8 cellular contexts compared by ENCODE assay signal in the genomic region with DNA sequence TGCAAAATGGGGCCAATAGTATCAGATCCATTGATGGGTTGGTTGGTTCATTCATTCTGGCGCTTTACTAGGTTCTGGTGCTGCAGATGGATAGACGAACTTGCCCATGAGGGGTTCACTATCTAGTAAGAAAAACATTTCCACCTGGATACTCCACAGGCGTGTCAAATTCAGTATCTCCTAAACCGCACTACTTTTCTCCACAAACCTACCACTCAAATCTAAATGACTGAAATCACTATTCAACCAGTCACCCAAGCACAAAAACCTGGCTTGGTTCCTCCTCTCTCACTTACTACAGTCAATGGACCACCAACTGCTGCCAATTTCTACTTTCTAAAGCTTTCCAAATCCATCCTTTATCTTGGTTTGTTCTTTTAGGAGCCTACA. TPM values are rescaled to one million over a fixed set of nuclear protein-coding genes. Genes with fewer than 3 reads are reported as not detected.
DNase-seq lines count a peak whose midpoint lies in the region; ATAC-seq, FAIRE-seq and TF ChIP-seq lines count a peak whose summit lies in the region.

No MANE protein-coding gene starts in this region.

- TF ChIP-seq CTCF in HL-60 (IDR thresholded peaks at IDR 0.05; ENCODE audit: insufficient read depth, low read length), result no peak
- TF ChIP-seq CTCF in breast epithelium (IDR thresholded peaks at IDR 0.05), result no peak
- TF ChIP-seq CTCF in D721Med (IDR thresholded peaks at IDR 0.05; ENCODE audit: insufficient read depth, missing control alignments), result no peak

- DNase-seq in HL-60 (ENCODE audit: low read depth in 1 of 2, low spot score in 1 of 2) (no peak), breast epithelium (ENCODE audit: low spot score in 2 of 2) (no peak), NCI-H2196 (lab: John Stamatoyannopoulos, UW; ENCODE audit: unreplicated experiment) (no peak), D721Med (ENCODE audit: insufficient read length, low spot score) (no peak)
- DNase-seq in stimulated activated CD4-positive, alpha-beta T cell treated with anti-CD3 and anti-CD28 coated beads, Interleukin-4, amount 100 ng/mL, for 1 hour, result no peak
- no peak for DNase-seq in stimulated activated CD4-positive, alpha-beta T cell treated with anti-CD3 and anti-CD28 coated beads, Interleukin-1b, Interleukin-23, amount 100 ng/mL, for 48 hours

- no peak for TF ChIP-seq POLR2A in breast epithelium (IDR thresholded peaks at IDR 0.05)

- H3K36me3 ChIP-seq in breast epithelium (no peaks in the 10 kb centered on the region), muscle layer of duodenum (ENCODE audit: control insufficient read depth in 1 of 2, insufficient read depth in 2 of 2, low read length in 2 of 2) (peaks cover 0 to 11% of the 10 kb centered on the region in 2 donors)

- FAIRE-seq in D721Med (lab: Jason Lieb, UNC), result no peak

- peaks cover 0 to 4% of the 10 kb centered on the region in 2 donors for H3K4me1 ChIP-seq in breast epithelium
- H3K4me1 ChIP-seq in muscle layer of duodenum (ENCODE audit: control insufficient read depth in 1 of 2, insufficient read depth in 2 of 2, low read length in 2 of 2), result peaks cover 6 to 18% of the 10 kb centered on the region in 2 donors

- peak; percentile 3 for ATAC-seq in GM19043 (IDR thresholded peaks at IDR 0.05; ENCODE audit: low read depth, unreplicated experiment)

- H3K27ac ChIP-seq in HL-60 (replicated peaks), result peak overlapping the region; percentile 51
- H3K27ac ChIP-seq in breast epithelium, result peak overlapping the region; percentile 70 to 83
- peak overlapping the region; percentile 27 for H3K27ac ChIP-seq in muscle layer of duodenum (ENCODE audit: low read length)

- H3K4me3 ChIP-seq in HL-60 (replicated peaks; ENCODE audit: insufficient read depth, low read length), result peak overlapping the region; percentile 90
- H3K4me3 ChIP-seq in breast epithelium, result peak overlapping the region; percentile 74 to 99 (median 90)
- H3K4me3 ChIP-seq in muscle layer of duodenum (ENCODE audit: low read depth in 1 of 2, low read length in 2 of 2), result peak overlapping the region; percentile 72 to 93

- no peaks in the 10 kb centered on the region for H3K27me3 ChIP-seq in HL-60 (ENCODE audit: insufficient read depth, poor library complexity, severe bottlenecking)
- H3K27me3 ChIP-seq in breast epithelium, result no peaks in the 10 kb centered on the region
- H3K27me3 ChIP-seq in muscle layer of duodenum (ENCODE audit: low read depth, low read length), result no peaks in the 10 kb centered on the region

- intact Hi-C loops in breast epithelium (cut with DNase I; ENCODE audit: low total_unique reads), result no loop called here

- H3K9me3 ChIP-seq in breast epithelium (no peaks in the 10 kb centered on the region), muscle layer of duodenum (ENCODE audit: control insufficient read depth in 1 of 2, low read length in 2 of 2) (no peaks in the 10 kb centered on the region)

RNA-seq across cellular contexts. Expression of a gene that starts 0.6 kb away (rescaled TPM):
- 10 to 100 TPM; 14.7 to 33.1 (median 28.5) TPM for total RNA-seq in breast epithelium
